8 cellular contexts compared by ENCODE assay signal in genomic region chr4:77052352-77052751, GRCh38. TPM values are rescaled to one million over a fixed set of nuclear protein-coding genes. Genes with fewer than 3 reads are reported as not detected.
DNase-seq lines count a peak whose midpoint lies in the region; ATAC-seq and TF ChIP-seq lines count a peak whose summit lies in the region.

No MANE protein-coding gene starts in this region.

- peaks cover 22% of the 10 kb centered on the region for H3K36me3 Mint-ChIP-seq in neural crest cell (ENCODE audit: low read depth)

- no peak overlapping the region for H3K4me3 ChIP-seq in GM06990 (replicated peaks; ENCODE audit: low read depth, low read length)

- H3K36me3 ChIP-seq in GM06990 (ENCODE audit: control insufficient read depth, insufficient read depth, low read length): peaks cover 10% of the 10 kb centered on the region

- ATAC-seq in GM19351 (IDR thresholded peaks at IDR 0.05; ENCODE audit: unreplicated experiment) (no peak), GM21576 (IDR thresholded peaks at IDR 0.05; ENCODE audit: unreplicated experiment) (no peak)

- no peaks in the 10 kb centered on the region for H3K27me3 Mint-ChIP-seq in neural crest cell (ENCODE audit: low read depth)

- H3K27ac Mint-ChIP-seq in neural crest cell (ENCODE audit: unreplicated experiment): no peak overlapping the region

- H3K9me3 Mint-ChIP-seq in neural crest cell: no peaks in the 10 kb centered on the region

- H3K27me3 ChIP-seq in GM06990 (replicated peaks; ENCODE audit: control insufficient read depth, insufficient read depth, low read length): no peaks in the 10 kb centered on the region

- no peak for DNase-seq in GM06990 (ENCODE audit: extremely low read depth, insufficient read length)
- DNase-seq in M059J (ENCODE audit: low read depth): peak; percentile 46
- DNase-seq in activated CD4-positive, alpha-beta T cell treated with anti-CD3 and anti-CD28 coated beads for 48 hours: peak; percentile 69
- peak; percentile 60 for DNase-seq in effector CD4-positive, alpha-beta T cell
- DNase-seq in neural crest cell (ENCODE audit: low read depth, low spot score): peak; percentile 43
- no peak for DNase-seq in NCI-H526 treated with DMSO at 0.1 percent for 48 hours (lab: John Stamatoyannopoulos, UW)

- peak; percentile 73 for TF ChIP-seq CTCF in GM06990 (IDR thresholded peaks at IDR 0.05; ENCODE audit: insufficient read depth, low read length, poor library complexity, severe bottlenecking)
- peak; percentile 59 for TF ChIP-seq CTCF in neural crest cell (conservative IDR thresholded peaks at IDR 0.05)

- H3K4me3 Mint-ChIP-seq in neural crest cell: no peak overlapping the region

- peaks cover 4% of the 10 kb centered on the region for H3K4me1 Mint-ChIP-seq in neural crest cell

RNA-seq across cellular contexts. Expression of gene CCNI, which starts 23.4 kb away (rescaled TPM):
- 99.7 and 112 TPM in 2 replicates for total RNA-seq in M059J (2014; rRNA removed; shearing (Covaris generic))
- total RNA-seq in neural crest cell: 396 and 405 TPM in 2 replicates

Comparison
In these comparisons a context has a peak if more than half of its experiments do, and no peak if none do; other contexts are left out.
1. DNase-seq: peak in M059J (single experiment), activated CD4-positive, alpha-beta T cell treated with anti-CD3 and anti-CD28 coated beads for 48 hours (single experiment), effector CD4-positive, alpha-beta T cell (single experiment) and neural crest cell (single experiment); none in GM06990 (single experiment) and NCI-H526 treated with DMSO at 0.1 percent for 48 hours (single experiment).